21 cellular contexts compared by ENCODE assay signal in genomic region chr5:150446103-150446502, GRCh38. TPM values are rescaled to one million over a fixed set of nuclear protein-coding genes. Genes with fewer than 3 reads are reported as not detected.
DNase-seq lines count a peak whose midpoint lies in the region; ATAC-seq, FAIRE-seq and TF ChIP-seq lines count a peak whose summit lies in the region.
"Had no signal": no experiment of that assay in that cellular context is flagged by ENCODE, and none has a peak within 500 bp of the region (broad histone marks: within the 10 kb centered on the region; RNA-seq: fewer than 3 reads in every experiment).

No MANE protein-coding gene starts in this region.

- H3K9me3 Mint-ChIP-seq in activated CD8-positive, alpha-beta T cell treated with anti-CD3 and anti-CD28 coated beads for 36 hours: peaks cover 1% of the 10 kb centered on the region
- peaks cover 10% of the 10 kb centered on the region for H3K9me3 Mint-ChIP-seq in glutamatergic neuron (ENCODE audit: unreplicated experiment)
- H3K9me3 Mint-ChIP-seq: type B pancreatic cell had no signal

- intact Hi-C loops in activated CD8-positive, alpha-beta T cell treated with anti-CD3 and anti-CD28 coated beads for 36 hours (cut with micrococcal nuclease): no loop called here
- intact Hi-C loops in left ventricle myocardium superior (cut with micrococcal nuclease): no loop called here
- intact Hi-C loops in cardiac septum (cut with DNase I): loop anchor here (5.0 kb wide), 1 partner anchor 311 kb away; the partner anchor contains the start of gene DCTN4

- H3K9ac ChIP-seq in DND-41 (ENCODE audit: low read depth, low read length): no peak overlapping the region

- 78 to 89% (median 81%) methylated on average over 2 of the region's 2 CpGs for WGBS in small intestine, 3 donors

- no peak overlapping the region for H2AFZ ChIP-seq in DND-41 (ENCODE audit: low read depth, low read length)

- peaks cover 39% of the 10 kb centered on the region for H3K79me2 ChIP-seq in DND-41 (ENCODE audit: insufficient read depth, low read length)

- no peak for FAIRE-seq in small intestine (lab: Jason Lieb, UNC)
- FAIRE-seq: GM12892, keratinocyte had no signal

- POLR2A ChIA-PET in AG04450 (lab: Yijun Ruan, JAX): interaction anchor here (0.7 kb wide), 1 partner anchor 817 kb away, joined by 3 read pairs; no protein-coding TSS in a partner anchor
- POLR2A ChIA-PET in activated CD8-positive, alpha-beta T cell treated with anti-CD3 and anti-CD28 coated beads for 36 hours (lab: Charles Lee): interaction anchor here (0.6 to 3.8 kb wide), 15 partner anchors 9 to 1303 kb away, joined by 3 to 21 read pairs (median 4); partner anchors contain the start of gene CD74

- H3K36me3 ChIP-seq in DND-41 (ENCODE audit: insufficient read depth, low read length): peaks cover 67% of the 10 kb centered on the region
- H3K36me3 ChIP-seq in small intestine (ENCODE audit: control insufficient read depth in 2 of 2, insufficient read depth in 2 of 2, low read length in 2 of 2): peaks cover 11 to 33% of the 10 kb centered on the region in 2 donors

- no peak for DNase-seq in AG04450 (ENCODE audit: low read depth, low spot score)
- DNase-seq in DND-41: no peak
- no peak for DNase-seq in activated CD8-positive, alpha-beta T cell treated with anti-CD3 and anti-CD28 coated beads for 36 hours
- no peak for DNase-seq in glutamatergic neuron
- no peak for DNase-seq in left ventricle myocardium superior
- no peak for DNase-seq in small intestine
- DNase-seq in cardiac septum (ENCODE audit: low spot score): no peak
- DNase-seq: activated effector memory CD4-positive, alpha-beta T cell treated with Interleukin-2 at 50 U/mL for 16 hours; AML-193; caudate nucleus; KG1; mucosa of descending colon; NCI-H1436 treated with DMSO at 0.1 percent for 48 hours; stimulated activated CD4-positive, alpha-beta T cell treated with anti-CD3 and anti-CD28 coated beads, Interleukin-1b, Interleukin-23, amount 100 ng/mL, for 48 hours; stimulated activated CD8-positive, alpha-beta memory T cell treated with anti-CD3 and anti-CD28 coated beads, Interleukin-4, amount 100 ng/mL, for 48 hours had no signal

- no peak for ATAC-seq in DND-41 (ENCODE audit: insufficient read depth, low read depth)
- ATAC-seq in activated CD8-positive, alpha-beta T cell treated with anti-CD3 and anti-CD28 coated beads for 36 hours: no peak
- ATAC-seq in left ventricle myocardium superior: no peak
- no peak for ATAC-seq in HG02610 (IDR thresholded peaks at IDR 0.05; ENCODE audit: unreplicated experiment)
- ATAC-seq: mucosa of descending colon, Panc1 had no signal

- H3K4me2 ChIP-seq in DND-41 (ENCODE audit: insufficient read depth, low read length): peak overlapping the region; percentile 85; the same call in 1 of the 2 replicates

- peaks cover 66% of the 10 kb centered on the region for H4K20me1 ChIP-seq in DND-41 (ENCODE audit: insufficient read depth, low read length)

- no peaks in the 10 kb centered on the region for H3K27me3 Mint-ChIP-seq in activated CD8-positive, alpha-beta T cell treated with anti-CD3 and anti-CD28 coated beads for 36 hours
- H3K27me3 Mint-ChIP-seq in glutamatergic neuron (ENCODE audit: unreplicated experiment): peaks cover 11% of the 10 kb centered on the region
- H3K27me3 Mint-ChIP-seq: type B pancreatic cell had no signal

- TF ChIP-seq CTCF in AG04450 (IDR thresholded peaks at IDR 0.05; ENCODE audit: low read depth, low read length): no peak
- no peak for TF ChIP-seq CTCF in DND-41 (IDR thresholded peaks at IDR 0.05; ENCODE audit: borderline replicate concordance, extremely low read depth, low read length, poor library complexity, severe bottlenecking)
- no peak for TF ChIP-seq CTCF in activated CD8-positive, alpha-beta T cell treated with anti-CD3 and anti-CD28 coated beads for 36 hours (IDR thresholded peaks at IDR 0.05)
- no peak for TF ChIP-seq CTCF in glutamatergic neuron (IDR thresholded peaks at IDR 0.05; ENCODE audit: partially characterized antibody, unreplicated experiment)

- H3K27me3 ChIP-seq in AG04450 (ENCODE audit: control insufficient read depth, insufficient read depth, low read length) (no peaks in the 10 kb centered on the region), DND-41 (ENCODE audit: insufficient read depth, low read length, poor library complexity) (no peaks in the 10 kb centered on the region), small intestine (ENCODE audit: control insufficient read depth in 2 of 2, insufficient read depth in 2 of 2, low read length in 2 of 2) (no peaks in the 10 kb centered on the region)

- H3K9me3 ChIP-seq in AG04450 (ENCODE audit: control insufficient read depth, insufficient read depth, low read length) (peaks cover 8% of the 10 kb centered on the region; the same call in 1 of the 2 replicates), DND-41 (ENCODE audit: insufficient read depth, low read length, severe bottlenecking) (peaks cover 3% of the 10 kb centered on the region), small intestine (ENCODE audit: control insufficient read depth, low read depth) (no peaks in the 10 kb centered on the region)
- H3K9me3 ChIP-seq: mucosa of descending colon, prostate gland had no signal

- H3K36me3 Mint-ChIP-seq in activated CD8-positive, alpha-beta T cell treated with anti-CD3 and anti-CD28 coated beads for 36 hours (ENCODE audit: low read depth): peaks cover 60% of the 10 kb centered on the region
- peaks cover 12% of the 10 kb centered on the region for H3K36me3 Mint-ChIP-seq in glutamatergic neuron (ENCODE audit: unreplicated experiment)

- H3K4me1 ChIP-seq in DND-41 (ENCODE audit: insufficient read depth, low read length) (peaks cover 35% of the 10 kb centered on the region), small intestine (ENCODE audit: control insufficient read depth in 2 of 2, insufficient read depth in 1 of 2, low read depth in 1 of 2, low read length in 1 of 2) (peaks cover 0 to 3% of the 10 kb centered on the region in 2 donors)
- H3K4me1 ChIP-seq: prostate gland had no signal

- peaks cover 30% of the 10 kb centered on the region for H3K4me1 Mint-ChIP-seq in activated CD8-positive, alpha-beta T cell treated with anti-CD3 and anti-CD28 coated beads for 36 hours (ENCODE audit: low read depth)
- H3K4me1 Mint-ChIP-seq in glutamatergic neuron (ENCODE audit: low read depth, unreplicated experiment): peaks cover 32% of the 10 kb centered on the region

- peak overlapping the region; percentile 92 for H3K4me3 Mint-ChIP-seq in activated CD8-positive, alpha-beta T cell treated with anti-CD3 and anti-CD28 coated beads for 36 hours
- peak overlapping the region; percentile 92 for H3K4me3 Mint-ChIP-seq in glutamatergic neuron (ENCODE audit: unreplicated experiment)
- H3K4me3 Mint-ChIP-seq: type B pancreatic cell had no signal

- peak overlapping the region; percentile 31 for H3K27ac ChIP-seq in AG04450 (ENCODE audit: low read depth, low read length)
- no peak overlapping the region for H3K27ac ChIP-seq in DND-41 (ENCODE audit: low read length)
- H3K27ac ChIP-seq in small intestine (ENCODE audit: low read depth in 1 of 2, low read length in 1 of 2): no peak overlapping the region
- H3K27ac ChIP-seq: prostate gland had no signal

- H3K27ac Mint-ChIP-seq in activated CD8-positive, alpha-beta T cell treated with anti-CD3 and anti-CD28 coated beads for 36 hours: peak overlapping the region; percentile 100
- peak overlapping the region; percentile 54 for H3K27ac Mint-ChIP-seq in glutamatergic neuron (ENCODE audit: unreplicated experiment)
- H3K27ac Mint-ChIP-seq: type B pancreatic cell had no signal

- H3K4me3 ChIP-seq in AG04450 (ENCODE audit: low read depth, low read length) (no peak overlapping the region), DND-41 (ENCODE audit: low read depth in 1 of 2, low read length in 2 of 2) (no peak overlapping the region), small intestine (ENCODE audit: low read depth in 1 of 2, low read length in 2 of 2) (no peak overlapping the region)
- H3K4me3 ChIP-seq: mucosa of descending colon, prostate gland had no signal

- CTCF ChIA-PET in AG04450 (lab: Charles Lee): no interaction called here
- CTCF ChIA-PET in activated CD8-positive, alpha-beta T cell treated with anti-CD3 and anti-CD28 coated beads for 36 hours (lab: Charles Lee): interaction anchor here (0.7 to 1.9 kb wide), 2 partner anchors 10 to 12 kb away, joined by 3 to 8 read pairs (median 7); no protein-coding TSS in a partner anchor

RNA-seq across cellular contexts. Expression of gene RPS14, which starts 3.4 kb away (rescaled TPM):
- polyA plus RNA-seq in AG04450 (2011; rRNA removed): 3,620 and 4,046 TPM in 2 replicates
- polyA minus RNA-seq in AG04450 (2011; rRNA and poly(A)+ RNA removed): 932 and 933 TPM in 2 replicates
- 1,000 to 10,000 TPM; 3,542 to 3,651 TPM for total RNA-seq in activated CD8-positive, alpha-beta T cell treated with anti-CD3 and anti-CD28 coated beads for 36 hours
- 1,465 TPM for total RNA-seq in glutamatergic neuron (ENCODE audit: unreplicated experiment)
- 1,255 TPM for total RNA-seq in left ventricle myocardium superior
- polyA plus RNA-seq in small intestine: 1,000 to 10,000 TPM; 2,980 to 5,825 (median 5,408) TPM
- total RNA-seq in cardiac septum: 852 TPM

RNA-seq across cellular contexts. Expression of gene CD74, which starts 33.4 kb away (rescaled TPM):
- polyA plus RNA-seq in AG04450 (2011; rRNA removed): 2.9 and 4.9 TPM in 2 replicates
- polyA minus RNA-seq in AG04450 (2011; rRNA and poly(A)+ RNA removed): 0.91 and 1.1 TPM in 2 replicates
- 100 to 1,000 TPM; 277 to 282 TPM for total RNA-seq in activated CD8-positive, alpha-beta T cell treated with anti-CD3 and anti-CD28 coated beads for 36 hours
- 3.1 TPM for total RNA-seq in glutamatergic neuron (ENCODE audit: unreplicated experiment)
- 341 TPM for total RNA-seq in left ventricle myocardium superior
- polyA plus RNA-seq in small intestine: 100 to 1,000 TPM; 288 to 939 (median 792) TPM
- 239 TPM for total RNA-seq in cardiac septum

Comparison
In these comparisons a context has a peak if more than half of its experiments do, and no peak if none do; other contexts are left out.
1. RNA of gene CD74, which starts 33.4 kb away (total RNA-seq): 341 TPM in left ventricle myocardium superior (single experiment), 277 to 282 TPM in activated CD8-positive, alpha-beta T cell treated with anti-CD3 and anti-CD28 coated beads for 36 hours and 239 TPM in cardiac septum (single experiment); 3.1 TPM in glutamatergic neuron (single experiment); every median in the first group is over 10 times any median in the second.